21 cellular contexts compared by ENCODE assay signal in genomic region chr5:32419791-32420190, GRCh38. TPM values are rescaled to one million over a fixed set of nuclear protein-coding genes. Genes with fewer than 3 reads are reported as not detected.
DNase-seq lines count a peak whose midpoint lies in the region; ATAC-seq lines count a peak whose summit lies in the region.
"Had no signal": no experiment of that assay in that cellular context is flagged by ENCODE, and none has a peak within 500 bp of the region (broad histone marks: within the 10 kb centered on the region; RNA-seq: fewer than 3 reads in every experiment).

No MANE protein-coding gene starts in this region.

- peaks cover 3 to 10% (median 8%) of the 10 kb centered on the region in 3 donors for H3K36me3 ChIP-seq in skeletal muscle tissue (ENCODE audit: control insufficient read depth in 3 of 3, insufficient read depth in 3 of 3, low read length in 3 of 3)
- peaks cover 14% of the 10 kb centered on the region for H3K36me3 ChIP-seq in CD4-positive, alpha-beta memory T cell (ENCODE audit: insufficient read depth, low read length)

- POLR2A ChIA-PET in CD4-positive, alpha-beta memory T cell (lab: Charles Lee; ENCODE audit: partially characterized antibody), result no interaction called here

- no peak overlapping the region for H3K4me3 Mint-ChIP-seq in CD4-positive, alpha-beta memory T cell
- H3K4me3 Mint-ChIP-seq: H9; stimulated activated naive CD8-positive, alpha-beta T cell treated with anti-CD3 and anti-CD28 coated beads, Interleukin-15, amount 100 ng/mL, for 72 hours had no signal

- peaks cover 5 to 16% (median 9%) of the 10 kb centered on the region in 3 donors for H3K4me1 ChIP-seq in skeletal muscle tissue (ENCODE audit: control insufficient read depth in 3 of 3, insufficient read depth in 3 of 3, low read length in 3 of 3)
- peaks cover 24% of the 10 kb centered on the region for H3K4me1 ChIP-seq in CD4-positive, alpha-beta memory T cell (ENCODE audit: insufficient read depth, low read length)

- H3K4me3 ChIP-seq in skeletal muscle tissue (ENCODE audit: low read length in 3 of 3), result no peak overlapping the region
- no peak overlapping the region for H3K4me3 ChIP-seq in CD4-positive, alpha-beta memory T cell (ENCODE audit: low read length in 2 of 2)
- H3K4me3 ChIP-seq: left lung, sigmoid colon, upper lobe of left lung had no signal

- no peak overlapping the region for H3K9ac ChIP-seq in skeletal muscle tissue (ENCODE audit: low read depth in 1 of 3, low read length in 3 of 3)

- no peaks in the 10 kb centered on the region for H3K27me3 Mint-ChIP-seq in CD4-positive, alpha-beta memory T cell
- H3K27me3 Mint-ChIP-seq: stimulated activated naive CD8-positive, alpha-beta T cell treated with anti-CD3 and anti-CD28 coated beads, Interleukin-15, amount 100 ng/mL, for 72 hours had no signal

- H3K27me3 ChIP-seq in skeletal muscle tissue (ENCODE audit: control insufficient read depth in 3 of 3, insufficient read depth in 3 of 3, low read length in 3 of 3), result no peaks in the 10 kb centered on the region
- H3K27me3 ChIP-seq in CD4-positive, alpha-beta memory T cell (ENCODE audit: insufficient read depth, low read length), result no peaks in the 10 kb centered on the region
- H3K27me3 ChIP-seq: left lung, sigmoid colon, upper lobe of left lung had no signal

- intact Hi-C loops in left ventricle myocardium superior (cut with micrococcal nuclease), result no loop called here
- intact Hi-C loops in CD4-positive, alpha-beta memory T cell (cut with micrococcal nuclease), result loop anchor here (2.0 kb wide), 1 partner anchor 17 kb away; no protein-coding TSS in a partner anchor

- no peaks in the 10 kb centered on the region for H3K9me3 Mint-ChIP-seq in CD4-positive, alpha-beta memory T cell
- H3K9me3 Mint-ChIP-seq: H9; stimulated activated naive CD8-positive, alpha-beta T cell treated with anti-CD3 and anti-CD28 coated beads, Interleukin-15, amount 100 ng/mL, for 72 hours had no signal

- ATAC-seq in left ventricle myocardium superior, result peak; percentile 81
- ATAC-seq in GM19351 (IDR thresholded peaks at IDR 0.05; ENCODE audit: unreplicated experiment), result no peak
- ATAC-seq: left lung; stimulated activated naive CD8-positive, alpha-beta T cell treated with anti-CD3 and anti-CD28 coated beads, Interleukin-15, amount 100 ng/mL, for 72 hours had no signal

- peak; percentile 71 for DNase-seq in DMS 273 (lab: John Stamatoyannopoulos, UW; ENCODE audit: unreplicated experiment)
- no peak for DNase-seq in DMS 273 treated with DMSO at 0.1 percent for 48 hours (lab: John Stamatoyannopoulos, UW)
- peak; percentile 15 for DNase-seq in RPMI8226
- peak; percentile 49 for DNase-seq in left ventricle myocardium superior
- DNase-seq in CD4-positive, alpha-beta memory T cell, result no peak
- no peak for DNase-seq in NCI-H1417 (lab: John Stamatoyannopoulos, UW)
- DNase-seq: activated CD4-positive, alpha-beta T cell treated with anti-CD3 and anti-CD28 coated beads, Interleukin-2, amount 50 U/mL, for 1 hour; activated gamma-delta T cell treated with Interleukin-2 at 50 U/mL for 16 hours; H9; left lung; NCI-H2029; occipital lobe; sigmoid colon; stimulated activated CD4-positive, alpha-beta T cell treated with anti-CD3 and anti-CD28 coated beads, Interleukin-2, amount 100 ng/mL, for 48 hours; stimulated activated naive CD8-positive, alpha-beta T cell treated with anti-CD3 and anti-CD28 coated beads, Interleukin-15, amount 100 ng/mL, for 72 hours; T-helper 1 cell; upper lobe of left lung had no signal

- peak overlapping the region; percentile 21 for H3K27ac ChIP-seq in skeletal muscle tissue (ENCODE audit: low read depth, low read length)
- H3K27ac ChIP-seq in CD4-positive, alpha-beta memory T cell (ENCODE audit: low read depth, low read length), result no peak overlapping the region
- H3K27ac ChIP-seq: 22Rv1, epithelial cell of prostate, left lung, sigmoid colon, upper lobe of left lung had no signal

- CTCF ChIA-PET in CD4-positive, alpha-beta memory T cell (lab: Charles Lee; ENCODE audit: partially characterized antibody), result no interaction called here

- H3K27ac Mint-ChIP-seq in CD4-positive, alpha-beta memory T cell, result no peak overlapping the region
- H3K27ac Mint-ChIP-seq: H9 had no signal

- H3K36me3 Mint-ChIP-seq in CD4-positive, alpha-beta memory T cell, result peaks cover 30 to 43% of the 10 kb centered on the region in 2 donors

- no peaks in the 10 kb centered on the region for H3K9me3 ChIP-seq in skeletal muscle tissue (ENCODE audit: control insufficient read depth in 3 of 3, low read length in 3 of 3)
- no peaks in the 10 kb centered on the region for H3K9me3 ChIP-seq in CD4-positive, alpha-beta memory T cell (ENCODE audit: control insufficient read depth in 1 of 2, low read length in 2 of 2)
- H3K9me3 ChIP-seq: left lung, sigmoid colon, upper lobe of left lung had no signal

- peaks cover 24 to 48% (median 39%) of the 10 kb centered on the region in 4 donors for H3K4me1 Mint-ChIP-seq in CD4-positive, alpha-beta memory T cell

RNA-seq across cellular contexts. Expression of gene ZFR, which starts 24.7 kb away (rescaled TPM):
- total RNA-seq in left ventricle myocardium superior (51.6 TPM), skeletal muscle tissue (67.8 TPM)
- 10 to 100 TPM; 60.1 to 65.4 TPM for total RNA-seq in CD4-positive, alpha-beta memory T cell
- polyA plus RNA-seq in CD4-positive, alpha-beta memory T cell, result 100 to 1,000 TPM in 1 of 2 donors, 10 to 100 TPM in 1; 79.2 to 102 TPM

Comparison
In these comparisons a context has a peak if more than half of its experiments do, and no peak if none do; other contexts are left out.
1. DNase-seq: peak in DMS 273 (single experiment), RPMI8226 (single experiment) and left ventricle myocardium superior (single experiment); none in DMS 273 treated with DMSO at 0.1 percent for 48 hours (single experiment), CD4-positive, alpha-beta memory T cell (0 of 5) and NCI-H1417 (0 of 3).